In genomic region chr6:37257320-37257633, GRCh38 we compare ENCODE assay signal across 8 cellular contexts. TPM values are rescaled to one million over a fixed set of nuclear protein-coding genes. Genes with fewer than 3 reads are reported as not detected.
DNase-seq lines count a peak whose midpoint lies in the region; ATAC-seq and TF ChIP-seq lines count a peak whose summit lies in the region.

No MANE protein-coding gene starts in this region.

- H3K27me3 Mint-ChIP-seq in activated CD4-positive, alpha-beta T cell treated with anti-CD3 and anti-CD28 coated beads for 36 hours, result no peaks in the 10 kb centered on the region
- H3K27me3 Mint-ChIP-seq in activated naive CD8-positive, alpha-beta T cell treated with anti-CD3 and anti-CD28 coated beads, Interleukin-2, amount 10 ng/mL, durations not matched to agents 7 days and 5 days, result peaks cover 2% of the 10 kb centered on the region
- H3K27me3 Mint-ChIP-seq in immature natural killer cell (ENCODE audit: low read depth in 3 of 3), result peaks cover 2 to 12% (median 2%) of the 10 kb centered on the region in 3 donors

- no peaks in the 10 kb centered on the region for H3K9me3 ChIP-seq in stomach

- no peak for DNase-seq in activated CD4-positive, alpha-beta T cell treated with anti-CD3 and anti-CD28 coated beads for 36 hours
- no peak for DNase-seq in activated CD4-positive, alpha-beta T cell treated with anti-CD3 and anti-CD28 coated beads for 1 hour
- no peak for DNase-seq in activated naive CD8-positive, alpha-beta T cell treated with anti-CD3 and anti-CD28 coated beads, Interleukin-2, amount 10 ng/mL, durations not matched to agents 7 days and 5 days
- DNase-seq in immature natural killer cell, result no peak
- DNase-seq in stomach, result no peak
- no peak for DNase-seq in amygdala (lab: John Stamatoyannopoulos, UW)

- intact Hi-C loops in activated CD4-positive, alpha-beta T cell treated with anti-CD3 and anti-CD28 coated beads for 36 hours (cut with DNase I, micrococcal nuclease), result loop anchor here (1.0 to 5.0 kb wide), 7 partner anchors 17 to 562 kb away; partner anchors contain the start of genes CMTR1 (in 1 of the 2), MTCH1 (in 1 of the 2), PIM1 (in 1 of the 2) and ZFAND3 (in 1 of the 2)
- intact Hi-C loops in stomach (cut with DNase I; ENCODE audit: low total_unique reads), result no loop called here

- H3K9me3 Mint-ChIP-seq in activated CD4-positive, alpha-beta T cell treated with anti-CD3 and anti-CD28 coated beads for 36 hours (ENCODE audit: low read depth), result no peaks in the 10 kb centered on the region
- H3K9me3 Mint-ChIP-seq in activated naive CD8-positive, alpha-beta T cell treated with anti-CD3 and anti-CD28 coated beads, Interleukin-2, amount 10 ng/mL, durations not matched to agents 7 days and 5 days, result no peaks in the 10 kb centered on the region
- H3K9me3 Mint-ChIP-seq in immature natural killer cell, result peaks cover 0 to 2% (median 0%) of the 10 kb centered on the region in 6 donors

- no peak for ATAC-seq in activated CD4-positive, alpha-beta T cell treated with anti-CD3 and anti-CD28 coated beads for 36 hours
- ATAC-seq in activated naive CD8-positive, alpha-beta T cell treated with anti-CD3 and anti-CD28 coated beads, Interleukin-2, amount 10 ng/mL, durations not matched to agents 7 days and 5 days (ENCODE audit: low read depth), result no peak
- no peak for ATAC-seq in GM21381 (IDR thresholded peaks at IDR 0.05; ENCODE audit: unreplicated experiment)
- ATAC-seq in HG02642 (IDR thresholded peaks at IDR 0.05; ENCODE audit: poor library complexity, unreplicated experiment), result no peak

- peaks cover 11 to 39% (median 28%) of the 10 kb centered on the region in 4 donors for H3K4me1 ChIP-seq in stomach

- H3K4me3 ChIP-seq in stomach, result peak overlapping the region; percentile 68 to 87 (median 80)

- H3K27me3 ChIP-seq in stomach, result no peaks in the 10 kb centered on the region

- H3K27ac ChIP-seq in stomach, result peak overlapping the region in 4 of 5 donors; percentile 85 to 91 (median 90)

- POLR2A ChIA-PET in activated CD4-positive, alpha-beta T cell treated with anti-CD3 and anti-CD28 coated beads for 36 hours (lab: Charles Lee), result interaction anchor here (1.1 to 1.6 kb wide), 5 partner anchors 11 to 271 kb away, joined by 3 to 7 read pairs (median 4); partner anchors contain the start of gene MTCH1
- POLR2A ChIA-PET in activated naive CD8-positive, alpha-beta T cell treated with anti-CD3 and anti-CD28 coated beads, Interleukin-2, amount 10 ng/mL, durations not matched to agents 7 days and 5 days (lab: Charles Lee), result interaction anchor here (0.5 to 2.8 kb wide), 12 partner anchors 15 to 487 kb away, joined by 3 to 15 read pairs (median 4); partner anchors contain the start of genes MTCH1 and PIM1

- TF ChIP-seq CTCF in stomach (IDR thresholded peaks at IDR 0.05), result no peak

- H3K36me3 ChIP-seq in stomach, result no peaks in the 10 kb centered on the region

- peak overlapping the region; percentile 94 for H3K27ac Mint-ChIP-seq in activated CD4-positive, alpha-beta T cell treated with anti-CD3 and anti-CD28 coated beads for 36 hours
- H3K27ac Mint-ChIP-seq in activated naive CD8-positive, alpha-beta T cell treated with anti-CD3 and anti-CD28 coated beads, Interleukin-2, amount 10 ng/mL, durations not matched to agents 7 days and 5 days, result peak overlapping the region; percentile 91
- H3K27ac Mint-ChIP-seq in immature natural killer cell, result peak overlapping the region; percentile 81 to 94 (median 89)

- H3K36me3 Mint-ChIP-seq in activated CD4-positive, alpha-beta T cell treated with anti-CD3 and anti-CD28 coated beads for 36 hours (ENCODE audit: low read depth), result peaks cover 6% of the 10 kb centered on the region
- peaks cover 17% of the 10 kb centered on the region for H3K36me3 Mint-ChIP-seq in activated naive CD8-positive, alpha-beta T cell treated with anti-CD3 and anti-CD28 coated beads, Interleukin-2, amount 10 ng/mL, durations not matched to agents 7 days and 5 days
- H3K36me3 Mint-ChIP-seq in immature natural killer cell, result no peaks in the 10 kb centered on the region

- H3K4me3 Mint-ChIP-seq in activated CD4-positive, alpha-beta T cell treated with anti-CD3 and anti-CD28 coated beads for 36 hours, result peak overlapping the region; percentile 74
- peak overlapping the region; percentile 94 for H3K4me3 Mint-ChIP-seq in activated naive CD8-positive, alpha-beta T cell treated with anti-CD3 and anti-CD28 coated beads, Interleukin-2, amount 10 ng/mL, durations not matched to agents 7 days and 5 days
- peak overlapping the region; percentile 89 to 94 (median 92) for H3K4me3 Mint-ChIP-seq in immature natural killer cell

- no peak for TF ChIP-seq EP300 in stomach (IDR thresholded peaks at IDR 0.05)

- CTCF ChIA-PET in activated CD4-positive, alpha-beta T cell treated with anti-CD3 and anti-CD28 coated beads for 36 hours (lab: Charles Lee), result interaction anchor here (0.7 to 2.3 kb wide), 8 partner anchors 9 to 86 kb away, joined by 3 to 10 read pairs (median 4); no protein-coding TSS in a partner anchor

- peaks cover 39% of the 10 kb centered on the region for H3K4me1 Mint-ChIP-seq in activated CD4-positive, alpha-beta T cell treated with anti-CD3 and anti-CD28 coated beads for 36 hours
- H3K4me1 Mint-ChIP-seq in activated naive CD8-positive, alpha-beta T cell treated with anti-CD3 and anti-CD28 coated beads, Interleukin-2, amount 10 ng/mL, durations not matched to agents 7 days and 5 days, result peaks cover 36% of the 10 kb centered on the region
- H3K4me1 Mint-ChIP-seq in immature natural killer cell, result peaks cover 30 to 42% of the 10 kb centered on the region in 2 donors

- TF ChIP-seq POLR2A in stomach (IDR thresholded peaks at IDR 0.05), result no peak

- 0 to 2% (median 1%) methylated on average over 9 of the region's 9 CpGs for WGBS in stomach, 5 donors

RNA-seq across cellular contexts. Expression of gene TBC1D22B, which starts 0.3 kb away (rescaled TPM):
- total RNA-seq in activated CD4-positive, alpha-beta T cell treated with anti-CD3 and anti-CD28 coated beads for 36 hours, result 10 to 100 TPM; 14.9 to 17.0 TPM
- total RNA-seq in activated naive CD8-positive, alpha-beta T cell treated with anti-CD3 and anti-CD28 coated beads, Interleukin-2, amount 10 ng/mL, durations not matched to agents 7 days and 5 days, result 10 to 100 TPM; 13.8 to 14.7 TPM
- polyA plus RNA-seq in immature natural killer cell (1 to 10 TPM; 4.3 to 8.4 (median 7.2) TPM), stomach (1 to 10 TPM; 5.8 to 6.4 (median 5.9) TPM)
- 10 to 100 TPM in 1 of 5 donors, 1 to 10 TPM in 4; 3.5 to 16.3 (median 6.4) TPM for total RNA-seq in stomach

RNA-seq across cellular contexts. Expression of gene TMEM217, which starts 0.7 kb away (rescaled TPM):
- total RNA-seq in activated CD4-positive, alpha-beta T cell treated with anti-CD3 and anti-CD28 coated beads for 36 hours, result 1 to 10 TPM; 2.5 TPM
- total RNA-seq in activated naive CD8-positive, alpha-beta T cell treated with anti-CD3 and anti-CD28 coated beads, Interleukin-2, amount 10 ng/mL, durations not matched to agents 7 days and 5 days, result 1 to 10 TPM; 1.4 to 2.0 TPM
- under 1 TPM in 2 of 3 donors, not detected in 1; 0.23 to 0.32 TPM for polyA plus RNA-seq in immature natural killer cell
- under 1 TPM in 1 of 5 donors, not detected in 4; 0.87 TPM for total RNA-seq in stomach
- polyA plus RNA-seq in stomach, result 1 to 10 TPM in 1 of 3 donors, under 1 TPM in 1, not detected in 1; 0.60 to 1.2 TPM
